In genomic region chr22:38435960-38436359, GRCh38 we compare ENCODE assay signal across 17 cellular contexts. TPM values are rescaled to one million over a fixed set of nuclear protein-coding genes. Genes with fewer than 3 reads are reported as not detected.
A peak's percentile ranks its signal among the peaks of the same experiment; 100 is the strongest.
DNase-seq lines count a peak whose midpoint lies in the region; ATAC-seq and TF ChIP-seq lines count a peak whose summit lies in the region.
"Had no signal": no experiment of that assay in that cellular context is flagged by ENCODE, and none has a peak within 500 bp of the region (broad histone marks: within the 10 kb centered on the region; RNA-seq: fewer than 3 reads in every experiment).

No MANE protein-coding gene starts in this region.

- no peaks in the 10 kb centered on the region for H3K4me1 ChIP-seq in GM23338 (ENCODE audit: insufficient read depth)
- H3K4me1 ChIP-seq in heart left ventricle: peaks cover 0 to 49% (median 8%) of the 10 kb centered on the region in 12 donors
- H3K4me1 ChIP-seq in right cardiac atrium (ENCODE audit: control insufficient read depth, insufficient read depth, low read length): peaks cover 7% of the 10 kb centered on the region
- H3K4me1 ChIP-seq in CD8-positive, alpha-beta T cell (ENCODE audit: insufficient read depth, low read length): no peaks in the 10 kb centered on the region
- H3K4me1 ChIP-seq: A549, BLaER1 had no signal

- ATAC-seq in GM23338 (peak; percentile 18), heart left ventricle (peak; percentile 39 to 55 (median 40)), right cardiac atrium (no peak), HG02938 (IDR thresholded peaks at IDR 0.05; ENCODE audit: unreplicated experiment) (no peak)
- ATAC-seq in CD8-positive, alpha-beta T cell: no peak
- ATAC-seq: GM12878 had no signal

- no peak overlapping the region for H2AFZ ChIP-seq in GM23338

- H3K27me3 Mint-ChIP-seq in GM23338 (ENCODE audit: insufficient read depth, low read depth, poor library complexity): peaks cover 15% of the 10 kb centered on the region
- H3K27me3 Mint-ChIP-seq in CD8-positive, alpha-beta T cell (ENCODE audit: low read depth): no peaks in the 10 kb centered on the region

- H3K9me3 Mint-ChIP-seq in GM23338: no peaks in the 10 kb centered on the region
- no peaks in the 10 kb centered on the region for H3K9me3 Mint-ChIP-seq in CD8-positive, alpha-beta T cell
- H3K9me3 Mint-ChIP-seq: H9 had no signal

- TF ChIP-seq CTCF in GM23338 (conservative IDR thresholded peaks at IDR 0.05; ENCODE audit: low read depth in 2 of 2) (no peak), heart left ventricle (IDR thresholded peaks at IDR 0.05) (no peak)
- TF ChIP-seq CTCF in CD8-positive, alpha-beta T cell (IDR thresholded peaks at IDR 0.05): no peak

- no peaks in the 10 kb centered on the region for H4K20me1 ChIP-seq in GM23338 (replicated peaks; ENCODE audit: insufficient read depth)
- H4K20me1 ChIP-seq: BLaER1 had no signal

- H3K4me3 ChIP-seq in GM23338 (no peak overlapping the region), heart left ventricle (no peak overlapping the region), right cardiac atrium (ENCODE audit: low read length) (no peak overlapping the region)
- no peak overlapping the region for H3K4me3 ChIP-seq in CD8-positive, alpha-beta T cell (ENCODE audit: low read depth, low read length)
- H3K4me3 ChIP-seq: A549, BLaER1, GM12878 had no signal

- POLR2A ChIA-PET in CD8-positive, alpha-beta T cell (lab: Charles Lee): no interaction called here

- no peak for TF ChIP-seq POLR2A in heart left ventricle (IDR thresholded peaks at IDR 0.05)

- no peak overlapping the region for H3K4me3 Mint-ChIP-seq in GM23338
- H3K4me3 Mint-ChIP-seq in CD8-positive, alpha-beta T cell: no peak overlapping the region
- H3K4me3 Mint-ChIP-seq: CD14-positive monocyte; CD4-positive, alpha-beta memory T cell; H9 had no signal

- no peaks in the 10 kb centered on the region for H3K9me2 ChIP-seq in GM23338 (ENCODE audit: insufficient read depth)

- CTCF ChIA-PET in CD8-positive, alpha-beta T cell (lab: Charles Lee): no interaction called here

- H3K9me3 ChIP-seq in heart left ventricle: no peaks in the 10 kb centered on the region
- H3K9me3 ChIP-seq in right cardiac atrium (ENCODE audit: control insufficient read depth, low read length): no peaks in the 10 kb centered on the region
- H3K9me3 ChIP-seq in CD8-positive, alpha-beta T cell (ENCODE audit: low read length): no peaks in the 10 kb centered on the region
- H3K9me3 ChIP-seq: A549, BLaER1 had no signal

- WGBS in heart left ventricle, 4 donors: 26 to 44% (median 37%) methylated on average over 3 to 4 of the region's 4 CpGs
- 46% methylated on average over 4 of the region's 4 CpGs for WGBS in right cardiac atrium

- no peaks in the 10 kb centered on the region for H3K36me3 ChIP-seq in GM23338 (ENCODE audit: insufficient read depth)
- H3K36me3 ChIP-seq in heart left ventricle: no peaks in the 10 kb centered on the region
- no peaks in the 10 kb centered on the region for H3K36me3 ChIP-seq in CD8-positive, alpha-beta T cell (ENCODE audit: insufficient read depth, low read length)
- H3K36me3 ChIP-seq: BLaER1 had no signal

- H3K27ac ChIP-seq in GM23338 (ENCODE audit: low read depth) (no peak overlapping the region), heart left ventricle (peak overlapping the region in 9 of 12 donors; percentile 15 to 86 (median 66)), right cardiac atrium (ENCODE audit: low read length) (peak overlapping the region; percentile 15)
- H3K27ac ChIP-seq in CD8-positive, alpha-beta T cell (ENCODE audit: low read depth, low read length): no peak overlapping the region
- H3K27ac ChIP-seq: 22Rv1, A549, BLaER1 had no signal

- no peaks in the 10 kb centered on the region for H3K79me2 ChIP-seq in GM23338 (replicated peaks; ENCODE audit: insufficient read depth)

- no peak overlapping the region for H3K27ac Mint-ChIP-seq in GM23338
- H3K27ac Mint-ChIP-seq in CD8-positive, alpha-beta T cell: no peak overlapping the region
- H3K27ac Mint-ChIP-seq: CD14-positive monocyte, H9 had no signal

- H3K4me1 Mint-ChIP-seq in GM23338: peaks cover 4% of the 10 kb centered on the region
- no peaks in the 10 kb centered on the region for H3K4me1 Mint-ChIP-seq in CD8-positive, alpha-beta T cell (ENCODE audit: low read depth)
- H3K4me1 Mint-ChIP-seq: CD14-positive monocyte; CD4-positive, alpha-beta memory T cell had no signal

- no peaks in the 10 kb centered on the region for H3K36me3 Mint-ChIP-seq in GM23338 (ENCODE audit: low read depth)
- H3K36me3 Mint-ChIP-seq in CD8-positive, alpha-beta T cell: no peaks in the 10 kb centered on the region
- H3K36me3 Mint-ChIP-seq: CD14-positive monocyte; CD4-positive, alpha-beta memory T cell had no signal

- DNase-seq in NCI-H82 (lab: John Stamatoyannopoulos, UW) (peak; percentile 28), NCI-H82 treated with DMSO at 0.1 percent for 48 hours (lab: John Stamatoyannopoulos, UW; ENCODE audit: unreplicated experiment) (no peak), GM23338 (ENCODE audit: low spot score) (no peak), heart left ventricle (no peak), right cardiac atrium (no peak), EL (no peak)
- DNase-seq in CD8-positive, alpha-beta T cell: no peak
- DNase-seq: Calu3; CD4-positive, alpha-beta memory T cell; DMS79 treated with DMSO at 0.1 percent for 48 hours; H9 had no signal

- intact Hi-C loops in heart left ventricle (cut with DNase I): no loop called here
- intact Hi-C loops in right cardiac atrium (cut with DNase I): no loop called here
- intact Hi-C loops in CD8-positive, alpha-beta T cell (cut with DNase I, micrococcal nuclease): no loop called here

- H3K4me2 ChIP-seq in GM23338: no peak overlapping the region
- H3K4me2 ChIP-seq: A549, BLaER1 had no signal

- H3F3A ChIP-seq in GM23338 (replicated peaks; ENCODE audit: low read depth): no peaks in the 10 kb centered on the region; the same call in 1 of the 2 replicates

- H3K27me3 ChIP-seq in GM23338 (ENCODE audit: insufficient read depth) (no peaks in the 10 kb centered on the region), heart left ventricle (peaks cover 0 to 3% (median 0%) of the 10 kb centered on the region in 9 donors), right cardiac atrium (ENCODE audit: control insufficient read depth, insufficient read depth) (no peaks in the 10 kb centered on the region)
- H3K27me3 ChIP-seq in CD8-positive, alpha-beta T cell (ENCODE audit: insufficient read depth, low read length): no peaks in the 10 kb centered on the region
- H3K27me3 ChIP-seq: BLaER1 had no signal

TF ChIP-seq in GM23338, 12 proteins besides CTCF, POLR2A, EP300 and RAD21:
- TF ChIP-seq ETS1 (IDR thresholded peaks at IDR 0.05) (no peak), JUNB (IDR thresholded peaks at IDR 0.05; ENCODE audit: unreplicated experiment) (no peak), ZNF331 (CRISPR knock-in tag; IDR thresholded peaks at IDR 0.05; ENCODE audit: low read depth) (no peak), POLR2AphosphoS5 (IDR thresholded peaks at IDR 0.05; ENCODE audit: low read depth) (no peak), EZH2phosphoT487 (IDR thresholded peaks at IDR 0.05; ENCODE audit: unreplicated experiment) (no peak)

RNA-seq across cellular contexts. Expression of gene KCNJ4, which starts 19.0 kb away (rescaled TPM):
- total RNA-seq in GM23338 (2014; rRNA removed; shearing (Covaris generic)): 1.3 TPM in 2 replicates
- polyA plus RNA-seq in GM23338 (2016; fragmentation: Nextera tagmentation; extraction: Ambion mirVana) (0.23 and 0.28 TPM in 2 replicates), heart left ventricle (10 to 100 TPM; 20.3 to 57.9 TPM), right cardiac atrium (40.4 TPM)
- total RNA-seq in heart left ventricle (10 to 100 TPM; 14.5 to 85.5 (median 39.7) TPM), right cardiac atrium (10 to 100 TPM; 15.7 to 40.5 (median 31.3) TPM)
- total RNA-seq in CD8-positive, alpha-beta T cell: not detected
- total RNA-seq: Calu3; CD4-positive, alpha-beta memory T cell; GM12878 had no signal
- polyA plus RNA-seq: CD14-positive monocyte; CD4-positive, alpha-beta memory T cell; GM12878 had no signal

RNA-seq across cellular contexts. Expression of gene KDELR3, which starts 31.9 kb away (rescaled TPM):
- total RNA-seq in GM23338 (2014; rRNA removed; shearing (Covaris generic)): 5.6 and 11.1 TPM in 2 replicates
- 5.7 and 7.8 TPM in 2 replicates for polyA plus RNA-seq in GM23338 (2016; fragmentation: Nextera tagmentation; extraction: Ambion mirVana)
- total RNA-seq in heart left ventricle: 10 to 100 TPM in 4 of 9 donors, 1 to 10 TPM in 5; 4.4 to 15.5 (median 8.5) TPM
- 10 to 100 TPM in 1 of 2 donors, 1 to 10 TPM in 1; 7.8 to 10.5 TPM for polyA plus RNA-seq in heart left ventricle
- 1 to 10 TPM; 5.0 to 8.3 (median 7.4) TPM for total RNA-seq in right cardiac atrium
- 7.9 TPM for polyA plus RNA-seq in right cardiac atrium
- total RNA-seq in CD8-positive, alpha-beta T cell: not detected
- total RNA-seq: CD4-positive, alpha-beta memory T cell had no signal
- polyA plus RNA-seq: CD14-positive monocyte had no signal

Comparison
In these comparisons a context has a peak if more than half of its experiments do, and no peak if none do; other contexts are left out.
1. ATAC-seq: peak in GM23338 (single experiment) and heart left ventricle (4 of 4); none in right cardiac atrium (0 of 2), CD8-positive, alpha-beta T cell (single experiment) and HG02938 (single experiment).
2. H3K27ac ChIP-seq: peak in heart left ventricle (9 of 12) and right cardiac atrium (single experiment); none in GM23338 (single experiment) and CD8-positive, alpha-beta T cell (single experiment).